9 cellular contexts compared by ENCODE assay signal in the genomic region with DNA sequence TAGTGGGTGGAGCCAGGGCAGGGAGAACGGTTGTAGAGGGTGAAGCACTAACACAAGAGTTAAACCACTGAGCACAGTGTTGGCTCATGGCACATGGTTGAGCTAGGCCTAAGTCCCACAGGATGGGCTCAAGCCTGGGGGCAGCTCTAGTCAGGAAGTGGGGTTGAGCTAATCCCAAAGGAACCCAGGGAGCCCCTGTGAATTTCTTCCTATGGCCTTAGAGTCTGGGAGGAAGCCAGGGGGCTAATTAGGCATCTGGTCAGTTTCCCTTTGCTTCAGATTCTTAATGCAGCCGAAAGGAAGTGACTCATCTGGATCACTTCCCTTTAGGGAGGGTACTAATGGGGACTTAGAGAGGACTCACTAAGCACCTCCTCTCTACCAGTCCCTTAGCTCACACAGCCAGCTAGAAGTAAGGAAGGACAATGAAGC. TPM values are rescaled to one million over a fixed set of nuclear protein-coding genes. Genes with fewer than 3 reads are reported as not detected.
A peak's percentile ranks its signal among the peaks of the same experiment; 100 is the strongest.
DNase-seq lines count a peak whose midpoint lies in the region; ATAC-seq and TF ChIP-seq lines count a peak whose summit lies in the region.
"Had no signal": no experiment of that assay in that cellular context is flagged by ENCODE, and none has a peak within 500 bp of the region (broad histone marks: within the 10 kb centered on the region; RNA-seq: fewer than 3 reads in every experiment).

No MANE protein-coding gene starts in this region.

- peak; percentile 91 for ATAC-seq in GM19035 (IDR thresholded peaks at IDR 0.05; ENCODE audit: unreplicated experiment)
- peak; percentile 92 for ATAC-seq in HG03095 (IDR thresholded peaks at IDR 0.05; ENCODE audit: unreplicated experiment)

- DNase-seq in CD1c-positive myeloid dendritic cell (ENCODE audit: extremely low spot score) (peak; percentile 85), RPMI8226 (peak; percentile 87), fibroblast of mammary gland (ENCODE audit: low read depth) (peak; percentile 96), pulmonary artery endothelial cell (ENCODE audit: low read depth, low spot score) (peak; percentile 71), NCI-H774 (lab: John Stamatoyannopoulos, UW) (no peak), NCI-H345 (lab: John Stamatoyannopoulos, UW) (no peak)

- TF ChIP-seq CTCF in fibroblast of mammary gland (conservative IDR thresholded peaks at IDR 0.05; ENCODE audit: control insufficient read depth, insufficient read depth, low read depth, low read length): no peak

- peak overlapping the region; percentile 19 for H3K4me3 ChIP-seq in fibroblast of mammary gland (ENCODE audit: control insufficient read depth, low read depth, low read length)

RNA-seq across cellular contexts. Expression of a gene that starts 10.1 kb away (rescaled TPM):
- 0.32 and 1.4 TPM in 2 replicates for total RNA-seq in pulmonary artery endothelial cell
- total RNA-seq: neural crest cell had no signal

RNA-seq across cellular contexts. Expression of a gene that starts 27.4 kb away (rescaled TPM):
- not detected in 2 replicates for total RNA-seq in pulmonary artery endothelial cell
- total RNA-seq: neural crest cell had no signal

RNA-seq across cellular contexts. Expression of a gene that starts 35.5 kb away (rescaled TPM):
- 487 and 627 TPM in 2 replicates for total RNA-seq in pulmonary artery endothelial cell

RNA-seq across cellular contexts. Expression of a gene that starts 55.6 kb away (rescaled TPM):
- total RNA-seq in pulmonary artery endothelial cell: 0.04 TPM in 1 of 2 replicates, not detected in the other

Comparison
In these comparisons a context has a peak if more than half of its experiments do, and no peak if none do; other contexts are left out.
1. DNase-seq: peak in CD1c-positive myeloid dendritic cell (single experiment), RPMI8226 (single experiment), fibroblast of mammary gland (single experiment) and pulmonary artery endothelial cell (single experiment); none in NCI-H774 (single experiment) and NCI-H345 (single experiment).